In the genomic region with DNA sequence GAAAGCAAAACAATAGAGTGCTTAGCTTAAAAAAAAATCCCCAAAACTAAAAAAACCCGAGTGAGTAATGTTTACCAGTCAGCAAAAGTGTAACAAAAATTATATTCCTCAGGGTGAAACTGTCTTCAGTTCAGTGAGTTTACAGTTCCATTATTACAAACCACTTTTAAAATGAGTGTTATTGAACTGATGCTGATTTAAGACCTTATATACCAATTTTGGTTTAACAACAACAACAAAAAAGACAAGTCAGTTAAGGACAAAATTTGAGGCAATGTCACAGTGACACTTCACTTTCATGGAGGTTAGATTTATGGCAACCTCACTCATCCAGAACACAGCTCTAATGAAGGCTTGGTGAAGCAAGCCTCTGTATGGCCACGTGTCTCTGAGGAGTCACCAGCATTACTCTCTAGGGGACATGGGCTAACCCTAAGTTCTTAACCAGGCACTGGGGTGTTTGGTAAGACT, we compare ENCODE assay signal across 13 cellular contexts.
A peak's percentile ranks its signal among the peaks of the same experiment; 100 is the strongest.
DNase-seq lines count a peak whose midpoint lies in the region; ATAC-seq, FAIRE-seq and TF ChIP-seq lines count a peak whose summit lies in the region.
"Had no signal": no experiment of that assay in that cellular context is flagged by ENCODE, and none has a peak within 500 bp of the region (broad histone marks: within the 10 kb centered on the region; RNA-seq: fewer than 3 reads in every experiment).

No MANE protein-coding gene starts in this region.

- intact Hi-C loops in left ventricle myocardium superior (cut with micrococcal nuclease) (no loop called here), HepG2 (cut with micrococcal nuclease; ENCODE audit: unreplicated experiment) (no loop called here)

- no peak for TF ChIP-seq EP300 in HepG2 (IDR thresholded peaks at IDR 0.05; ENCODE audit: low read depth in 2 of 2, low read length in 2 of 2)
- TF ChIP-seq EP300 in HepG2 (CRISPR knock-in tag; IDR thresholded peaks at IDR 0.05; ENCODE audit: borderline replicate concordance): no peak

- TF ChIP-seq CTCF in HepG2 (CRISPR knock-in tag; IDR thresholded peaks at IDR 0.05) (no peak), glutamatergic neuron (IDR thresholded peaks at IDR 0.05; ENCODE audit: partially characterized antibody, unreplicated experiment) (no peak)

- no peak overlapping the region for H3K4me3 ChIP-seq in HepG2 (replicated peaks in 1 of 3; ENCODE audit: insufficient read depth in 1 of 3, low read depth in 2 of 3, low read length in 3 of 3)

- no peak for FAIRE-seq in HepG2 (lab: Jason Lieb, UNC)

- H3K4me1 ChIP-seq in HepG2 (ENCODE audit: insufficient read depth, low read length): no peaks in the 10 kb centered on the region

- no peak overlapping the region for H2AFZ ChIP-seq in HepG2 (ENCODE audit: low read length)

- no peaks in the 10 kb centered on the region for H3K27me3 Mint-ChIP-seq in glutamatergic neuron (ENCODE audit: unreplicated experiment)
- H3K27me3 Mint-ChIP-seq: naive thymus-derived CD8-positive, alpha-beta T cell had no signal

- WGBS in HepG2 (ENCODE audit: low lambda C conversion rate): 6% methylated on average over 2 of the region's 2 CpGs

- H3K27ac Mint-ChIP-seq in glutamatergic neuron (ENCODE audit: unreplicated experiment): no peak overlapping the region
- H3K27ac Mint-ChIP-seq: naive thymus-derived CD8-positive, alpha-beta T cell had no signal

- no peak overlapping the region for H3K4me3 Mint-ChIP-seq in glutamatergic neuron (ENCODE audit: unreplicated experiment)
- H3K4me3 Mint-ChIP-seq: naive thymus-derived CD8-positive, alpha-beta T cell had no signal

- H3K4me1 Mint-ChIP-seq in glutamatergic neuron (ENCODE audit: low read depth, unreplicated experiment): no peaks in the 10 kb centered on the region
- H3K4me1 Mint-ChIP-seq: naive thymus-derived CD8-positive, alpha-beta T cell had no signal

- no peaks in the 10 kb centered on the region for H3K36me3 Mint-ChIP-seq in glutamatergic neuron (ENCODE audit: unreplicated experiment)
- H3K36me3 Mint-ChIP-seq: naive thymus-derived CD8-positive, alpha-beta T cell had no signal

- no peaks in the 10 kb centered on the region for H3K9me3 Mint-ChIP-seq in glutamatergic neuron (ENCODE audit: unreplicated experiment)

- CTCF ChIA-PET in HepG2 (lab: Yijun Ruan, JAX; ENCODE audit: low intra/inter-chr PET ratio, low total read pairs): no interaction called here

- TF ChIP-seq RAD21 in HepG2 (CRISPR knock-in tag; IDR thresholded peaks at IDR 0.05): no peak

- DNase-seq in renal cortical epithelial cell (ENCODE audit: low read depth) (peak; percentile 72), left ventricle myocardium superior (no peak), HepG2 (ENCODE audit: low spot score) (no peak), glutamatergic neuron (no peak)
- DNase-seq: activated CD4-positive, alpha-beta T cell treated with anti-CD3 and anti-CD28 coated beads, Interleukin-2, amount 50 U/mL, for 4 hours; naive thymus-derived CD8-positive, alpha-beta T cell; NCI-H1417 treated with DMSO at 0.1 percent for 48 hours; Right ventricle myocardium superior; stimulated activated CD4-positive, alpha-beta T cell treated with anti-CD3 and anti-CD28 coated beads, Interleukin-15, amount 100 ng/mL, for 24 hours had no signal

- H3K79me2 ChIP-seq in HepG2 (ENCODE audit: insufficient read depth, low read length): no peaks in the 10 kb centered on the region

- no peaks in the 10 kb centered on the region for H3K9me3 ChIP-seq in HepG2 (ENCODE audit: low read length)

- no peak overlapping the region for H3K4me2 ChIP-seq in HepG2 (ENCODE audit: low read depth, low read length)

- no peak for TF ChIP-seq POLR2A in HepG2 (IDR thresholded peaks at IDR 0.05; ENCODE audit: insufficient read depth in 1 of 2, low read depth in 2 of 2, low read length in 2 of 2)

- ATAC-seq in GM19035 (IDR thresholded peaks at IDR 0.05; ENCODE audit: unreplicated experiment): peak; percentile 76
- peak; percentile 79 for ATAC-seq in HG02588 (IDR thresholded peaks at IDR 0.05; ENCODE audit: unreplicated experiment)
- ATAC-seq in HG03432 (IDR thresholded peaks at IDR 0.05; ENCODE audit: unreplicated experiment): peak; percentile 85
- no peak for ATAC-seq in left ventricle myocardium superior
- no peak for ATAC-seq in HepG2
- ATAC-seq: HCT116; naive thymus-derived CD8-positive, alpha-beta T cell had no signal

- H3K36me3 ChIP-seq in HepG2 (replicated peaks in 1 of 2; ENCODE audit: control insufficient read depth in 1 of 2, insufficient read depth in 2 of 2, low read length in 2 of 2): no peaks in the 10 kb centered on the region

- no peaks in the 10 kb centered on the region for H3K27me3 ChIP-seq in HepG2 (ENCODE audit: control insufficient read depth in 1 of 2, insufficient read depth in 2 of 2, low read length in 2 of 2)

- in situ Hi-C loops in HepG2 (cut with HindIII; ENCODE audit: extremely low pct_ligation_motif_present, low pct_unique_long_range_greater_than_20kb): no loop called here

- POLR2A ChIA-PET in HepG2 (lab: Yijun Ruan, JAX): no interaction called here

- no TSS peak for BruUV-seq in HepG2 (replicated peaks; lab: Mats Ljungman, UMichigan)

- no peak overlapping the region for H3K27ac ChIP-seq in HepG2 (ENCODE audit: extremely low read length, insufficient read depth, low read length)

- no peak overlapping the region for H3K9ac ChIP-seq in HepG2 (ENCODE audit: insufficient read depth, low read depth, low read length)

- no peaks in the 10 kb centered on the region for H4K20me1 ChIP-seq in HepG2 (ENCODE audit: insufficient read depth, low read length)

TF ChIP-seq in HepG2, 621 proteins besides CTCF, POLR2A, EP300 and RAD21:
- no peak for TF ChIP-seq ZNF12 (CRISPR knock-in tag; IDR thresholded peaks at IDR 0.05)
- no peak for TF ChIP-seq ZNF383 (CRISPR knock-in tag; IDR thresholded peaks at IDR 0.05; ENCODE audit: borderline replicate concordance)
- no peak for TF ChIP-seq REPIN1 (CRISPR knock-in tag; IDR thresholded peaks at IDR 0.05; ENCODE audit: borderline replicate concordance, low read depth)
- TF ChIP-seq MZF1 (CRISPR knock-in tag; IDR thresholded peaks at IDR 0.05; ENCODE audit: borderline replicate concordance): no peak
- TF ChIP-seq ZNF660 (CRISPR knock-in tag; IDR thresholded peaks at IDR 0.05; ENCODE audit: borderline replicate concordance, low read depth): no peak
- no peak for TF ChIP-seq ATM (IDR thresholded peaks at IDR 0.05; ENCODE audit: borderline replicate concordance)
- TF ChIP-seq SKI (IDR thresholded peaks at IDR 0.05; ENCODE audit: partially characterized antibody): no peak
- TF ChIP-seq ZNF577 (CRISPR knock-in tag; IDR thresholded peaks at IDR 0.05; ENCODE audit: borderline replicate concordance, low read depth): no peak
- TF ChIP-seq ADNP (CRISPR knock-in tag; IDR thresholded peaks at IDR 0.05): no peak
- TF ChIP-seq ZNF7 (CRISPR knock-in tag; IDR thresholded peaks at IDR 0.05): no peak
- TF ChIP-seq PTBP1 (IDR thresholded peaks at IDR 0.05; ENCODE audit: low read depth, low read length, poor library complexity, severe bottlenecking): no peak
- TF ChIP-seq FOXK1 (CRISPR knock-in tag; IDR thresholded peaks at IDR 0.05; ENCODE audit: borderline replicate concordance, low read depth): no peak
- TF ChIP-seq TSC22D2 (CRISPR knock-in tag; IDR thresholded peaks at IDR 0.05; ENCODE audit: borderline replicate concordance): no peak
TF ChIP-seq in HepG2: peak in this region for 0.

Comparison
In these comparisons a context has a peak if more than half of its experiments do, and no peak if none do; other contexts are left out.
1. ATAC-seq: peak in GM19035 (single experiment), HG02588 (single experiment) and HG03432 (single experiment); none in left ventricle myocardium superior (single experiment) and HepG2 (single experiment).